17 cellular contexts compared by ENCODE assay signal in genomic region chr3:41148901-41149300, GRCh38.
"Had no signal": no experiment of that assay in that cellular context is flagged by ENCODE, and none has a peak within 500 bp of the region (broad histone marks: within the 10 kb centered on the region; RNA-seq: fewer than 3 reads in every experiment).

No MANE protein-coding gene starts in this region.

- H3K27me3 ChIP-seq: esophagus squamous epithelium, heart right ventricle, neural progenitor cell, pancreas, sigmoid colon, upper lobe of right lung had no signal

- H3K36me3 ChIP-seq: esophagus squamous epithelium, heart right ventricle, left ventricle myocardium inferior, neural progenitor cell, pancreas, sigmoid colon, thoracic aorta, upper lobe of right lung had no signal

- H3K4me2 ChIP-seq: neural progenitor cell had no signal

- H3K9me3 ChIP-seq: pancreas, upper lobe of right lung had no signal

- H3K27ac ChIP-seq: esophagus squamous epithelium, heart right ventricle, left ventricle myocardium inferior, neural progenitor cell, pancreas, sigmoid colon, thoracic aorta, upper lobe of right lung had no signal

- H3K4me1 ChIP-seq: esophagus squamous epithelium, heart right ventricle, neural progenitor cell, pancreas, sigmoid colon, upper lobe of right lung had no signal

- H3K4me3 ChIP-seq: esophagus squamous epithelium, heart right ventricle, left ventricle myocardium inferior, neural progenitor cell, pancreas, sigmoid colon, thoracic aorta, upper lobe of right lung had no signal

- DNase-seq: activated CD4-positive, alpha-beta memory T cell treated with anti-CD3 and anti-CD28 coated beads, Interleukin-2, amount 10 ng/mL, durations not matched to agents 7 days and 5 days; activated CD4-positive, alpha-beta T cell treated with anti-CD3 and anti-CD28 coated beads for 4 hours; activated CD8-positive, alpha-beta memory T cell treated with anti-CD3 and anti-CD28 coated beads, Interleukin-2, amount 10 ng/mL, durations not matched to agents 7 days and 5 days; activated naive CD4-positive, alpha-beta T cell treated with Interleukin-2 at 50 U/mL for 16 hours; activated naive CD8-positive, alpha-beta T cell treated with anti-CD3 and anti-CD28 coated beads, Interleukin-2, amount 10 ng/mL, durations not matched to agents 7 days and 5 days; activated T-cell treated with anti-CD3 and anti-CD28 coated beads, Interleukin-2, amount 50 U/mL, for 1 hour; effector memory CD4-positive, alpha-beta T cell; esophagus squamous epithelium; heart right ventricle; left ventricle myocardium inferior; pancreas; sigmoid colon; stimulated activated naive B cell treated with anti-CD40 and anti-IgM and Interleukin-4, amounts not matched to agents 10 μg/mL and 1 μg/mL and 100 μg/mL, for 72 hours; SW 1271; upper lobe of right lung had no signal

- H3K9ac ChIP-seq: neural progenitor cell had no signal

- FAIRE-seq: pancreas had no signal

- H2AFZ ChIP-seq: neural progenitor cell had no signal
